In the genomic region with DNA sequence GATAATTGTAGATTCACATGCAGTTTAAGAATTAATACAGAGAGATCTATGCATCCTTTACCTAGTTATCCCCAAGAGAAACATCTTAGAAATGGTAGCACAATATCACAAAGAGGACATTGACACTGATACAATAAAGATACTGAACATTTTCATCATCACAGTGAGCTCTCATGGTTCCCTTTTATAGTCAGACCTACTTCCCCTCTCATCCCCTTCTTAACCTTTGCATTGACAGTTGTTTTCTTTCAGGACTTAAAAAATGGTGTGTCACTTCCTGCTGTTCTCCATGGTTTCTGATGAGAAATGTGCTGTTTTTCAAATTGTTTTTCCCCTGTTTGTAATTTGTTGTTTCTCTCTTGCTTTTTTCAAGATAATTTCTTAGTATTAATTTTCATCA, we compare ENCODE assay signal across 20 cellular contexts.
DNase-seq lines count a peak whose midpoint lies in the region; ATAC-seq, FAIRE-seq and TF ChIP-seq lines count a peak whose summit lies in the region.
"Had no signal": no experiment of that assay in that cellular context is flagged by ENCODE, and none has a peak within 500 bp of the region (broad histone marks: within the 10 kb centered on the region; RNA-seq: fewer than 3 reads in every experiment).

No MANE protein-coding gene starts in this region.

- ATAC-seq in GM18873 (IDR thresholded peaks at IDR 0.05; ENCODE audit: low FRiP score, unreplicated experiment) (no peak), sciatic nerve (no peak)
- ATAC-seq: left cardiac atrium, mucosa of descending colon had no signal

- H3K9me3 ChIP-seq in keratinocyte (ENCODE audit: control insufficient read depth, low read depth, low read length): no peaks in the 10 kb centered on the region
- H3K9me3 ChIP-seq: mucosa of descending colon, thoracic aorta had no signal

- no peak overlapping the region for H3K4me2 ChIP-seq in keratinocyte (ENCODE audit: control insufficient read depth, extremely low read depth, insufficient read depth, low read depth, low read length)

- no peak overlapping the region for H3K9ac ChIP-seq in keratinocyte (ENCODE audit: control insufficient read depth, extremely low read depth, insufficient read depth, low read length)

- peak; percentile 28 for DNase-seq in GF-D8 (lab: John Stamatoyannopoulos, UW)
- DNase-seq in M059J (ENCODE audit: low read depth): peak; percentile 3
- peak; percentile 85 for DNase-seq in SKM-1 treated with dmso at 0.1 percent for 144 hours (lab: John Stamatoyannopoulos, UW; ENCODE audit: unreplicated experiment)
- no peak for DNase-seq in keratinocyte (ENCODE audit: low read depth, low spot score)
- no peak for DNase-seq in stimulated activated CD4-positive, alpha-beta T cell treated with anti-CD3 and anti-CD28 coated beads, Interleukin-4, amount 100 ng/mL, for 1 hour
- DNase-seq in sciatic nerve (ENCODE audit: low spot score): no peak
- DNase-seq: activated CD4-positive, alpha-beta T cell treated with anti-CD3 and anti-CD28 coated beads, Interleukin-2, amount 50 U/mL, for 1 hour; activated T-cell treated with anti-CD3 and anti-CD28 coated beads, Interleukin-2, amount 50 U/mL, for 48 hours; amniotic stem cell; IMR-90; left cardiac atrium; mucosa of descending colon; NCI-H1436; occipital lobe; Right ventricle myocardium superior; stimulated activated CD4-positive, alpha-beta T cell treated with anti-CD3 and anti-CD28 coated beads, Interleukin-4, amount 100 ng/mL, for 24 hours; T1000 had no signal

- peak overlapping the region; percentile 49 for H2AFZ ChIP-seq in keratinocyte (ENCODE audit: control insufficient read depth, low read length)

- H3K4me3 ChIP-seq in keratinocyte (ENCODE audit: control insufficient read depth in 2 of 3, extremely low read depth in 1 of 3, insufficient read depth in 2 of 3, low read depth in 1 of 3, low read length in 3 of 3): no peak overlapping the region
- H3K4me3 ChIP-seq: mucosa of descending colon, thoracic aorta had no signal

- H3K27me3 ChIP-seq in keratinocyte (ENCODE audit: control insufficient read depth, extremely low read depth, insufficient read depth, low read length): no peaks in the 10 kb centered on the region

- intact Hi-C loops in sciatic nerve (cut with DNase I): no loop called here

- H4K20me1 ChIP-seq in keratinocyte (ENCODE audit: control insufficient read depth, extremely low read depth, insufficient read depth, low read length): no peaks in the 10 kb centered on the region

- no peaks in the 10 kb centered on the region for H3K4me1 ChIP-seq in keratinocyte (ENCODE audit: control insufficient read depth, extremely low read depth, insufficient read depth, low read length)

- FAIRE-seq in keratinocyte (lab: Jason Lieb, UNC): no peak
- FAIRE-seq: GM18507 had no signal

- H3K9me1 ChIP-seq in keratinocyte (ENCODE audit: control insufficient read depth, extremely low read depth, insufficient read depth, low read length): no peaks in the 10 kb centered on the region

- H3K27ac ChIP-seq in keratinocyte (ENCODE audit: control insufficient read depth, insufficient read depth, low read length): no peak overlapping the region
- H3K27ac ChIP-seq: thoracic aorta had no signal

- dilution Hi-C loops in keratinocyte (cut with MboI; ENCODE audit: extremely low pct_ligation_motif_present, low sequenced_read_pairs): no loop called here

- H3K79me2 ChIP-seq in keratinocyte (ENCODE audit: control insufficient read depth, insufficient read depth, low read length): no peaks in the 10 kb centered on the region

- no peak for TF ChIP-seq CTCF in keratinocyte (optimal IDR thresholded peaks at IDR 0.05 in 1 of 3, IDR thresholded peaks at IDR 0.05 in 1 of 3, conservative IDR thresholded peaks at IDR 0.05 in 1 of 3; ENCODE audit: extremely low read depth in 1 of 3, insufficient read depth in 2 of 3, low read length in 3 of 3)

- no peaks in the 10 kb centered on the region for H3K36me3 ChIP-seq in keratinocyte (ENCODE audit: control insufficient read depth in 2 of 2, extremely low read depth in 1 of 2, insufficient read depth in 2 of 2, low read length in 2 of 2)
- H3K36me3 ChIP-seq: thoracic aorta had no signal

Comparison
In these comparisons a context has a peak if more than half of its experiments do, and no peak if none do; other contexts are left out.
1. DNase-seq: peak in GF-D8 (single experiment), M059J (single experiment) and SKM-1 treated with dmso at 0.1 percent for 144 hours (single experiment); none in keratinocyte (single experiment), stimulated activated CD4-positive, alpha-beta T cell treated with anti-CD3 and anti-CD28 coated beads, Interleukin-4, amount 100 ng/mL, for 1 hour (single experiment) and sciatic nerve (single experiment).